ENCODE assay signal across 1 cellular context in the genomic region with DNA sequence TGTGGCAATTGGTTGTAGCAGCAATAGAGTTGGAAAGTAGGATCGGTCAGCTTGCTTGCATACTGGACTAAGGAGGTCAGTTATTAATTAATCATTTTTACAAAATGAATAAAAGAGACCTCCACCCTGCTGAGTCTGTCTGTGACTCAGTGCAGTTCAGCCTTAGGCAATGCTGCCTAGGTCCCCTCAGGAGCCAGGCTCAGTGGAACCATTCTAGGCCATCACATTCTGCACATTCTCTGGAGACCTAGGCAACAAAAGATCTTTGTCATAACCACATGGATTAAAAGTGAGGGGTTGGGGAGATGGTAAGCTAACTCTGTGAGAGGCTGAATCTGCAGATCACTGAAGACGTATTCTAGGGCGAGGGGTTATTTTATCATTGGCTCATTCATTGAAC.
TF ChIP-seq lines count a peak whose summit lies in the region.

No MANE protein-coding gene starts in this region.

TF ChIP-seq in IMR-90, 13 proteins besides CTCF, POLR2A, EP300 and RAD21 (continued from another document):
- no peak for TF ChIP-seq ELK1 (IDR thresholded peaks at IDR 0.05; ENCODE audit: borderline replicate concordance, low read depth, low read length)
